In the genomic region with DNA sequence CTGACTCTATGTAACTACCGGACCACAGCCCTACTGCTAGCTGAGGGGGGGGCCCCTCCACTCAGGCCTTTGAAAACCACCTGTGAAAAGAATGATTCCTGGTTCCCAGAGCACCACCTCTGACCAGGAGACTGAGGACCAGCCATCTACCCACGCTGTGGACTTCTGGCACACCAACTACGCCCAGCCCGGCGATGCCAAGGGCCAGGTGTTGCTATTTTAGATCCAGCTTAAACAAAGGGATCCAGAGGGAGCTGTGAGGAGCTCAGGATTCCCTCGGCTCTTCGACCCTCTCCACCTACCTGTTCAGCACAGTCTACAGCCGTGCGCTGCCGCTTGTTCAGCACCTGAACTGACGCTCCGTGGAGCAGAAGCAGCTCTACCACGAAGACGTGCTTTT, we compare ENCODE assay signal across 9 cellular contexts.
"Had no signal": no experiment of that assay in that cellular context is flagged by ENCODE, and none has a peak within 500 bp of the region (broad histone marks: within the 10 kb centered on the region; RNA-seq: fewer than 3 reads in every experiment).

No MANE protein-coding gene starts in this region.

- H3K4me3 ChIP-seq: GM23248, GM23338, HAP-1 had no signal

- DNase-seq: GM23248, GOT3, H7, H9, HCEC 1CT, HFFc6 had no signal

- H3K4me1 ChIP-seq: HAP-1 had no signal

- H3K4me2 ChIP-seq: GM23338 had no signal

- H2AFZ ChIP-seq: GM23248, GM23338 had no signal

- H3K4me3 Mint-ChIP-seq: GM23338, H9, HFFc6 had no signal

- ATAC-seq: GM23338, HCT116 had no signal

- H3K27ac Mint-ChIP-seq: GM23338, H9, HFFc6 had no signal

- H3K9me3 Mint-ChIP-seq: GM23338, H9, HFFc6 had no signal

- H3K27ac ChIP-seq: GM23248 had no signal

- H3K9me3 ChIP-seq: HAP-1 had no signal

- H3K9ac ChIP-seq: GM23248 had no signal

- H3K4me1 Mint-ChIP-seq: GM23338, H9 had no signal
